Comparison of ENCODE assay signal across 20 cellular contexts in the genomic region with DNA sequence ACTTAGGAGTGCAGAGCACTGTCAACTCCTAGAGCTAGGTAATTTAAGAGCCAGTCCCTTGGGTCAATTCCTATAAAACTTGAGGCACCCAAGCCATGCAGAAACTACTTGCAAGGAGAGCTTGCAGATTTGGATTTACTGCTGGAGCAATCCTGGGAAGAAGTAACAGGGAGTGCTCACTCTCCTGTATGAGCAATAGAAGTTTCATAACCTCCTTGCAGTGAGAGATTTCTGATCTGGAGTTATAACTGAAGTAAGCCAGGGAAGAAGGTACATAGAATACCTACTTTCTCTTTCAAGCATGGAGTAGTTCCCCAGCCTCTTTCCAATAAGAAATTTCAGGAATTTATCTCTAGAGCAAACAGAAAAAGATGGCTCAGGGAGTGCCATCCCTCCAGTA.
DNase-seq lines count a peak whose midpoint lies in the region; FAIRE-seq and TF ChIP-seq lines count a peak whose summit lies in the region.
"Had no signal": no experiment of that assay in that cellular context is flagged by ENCODE, and none has a peak within 500 bp of the region (broad histone marks: within the 10 kb centered on the region; RNA-seq: fewer than 3 reads in every experiment).

No MANE protein-coding gene starts in this region.

- no peaks in the 10 kb centered on the region for H3K79me1 ChIP-seq in neuronal stem cell (ENCODE audit: low read depth, low read length)

- DNase-seq in bronchial epithelial cell (ENCODE audit: low read depth), result peak; percentile 3
- peak; percentile 24 for DNase-seq in inferior parietal cortex (ENCODE audit: extremely low spot score)
- no peak for DNase-seq in neuronal stem cell (ENCODE audit: low spot score)
- no peak for DNase-seq in GM19240 (ENCODE audit: insufficient read length, low spot score)
- DNase-seq in ascending aorta (ENCODE audit: low spot score in 2 of 2), result no peak
- DNase-seq in NCI-H2029 treated with DMSO at 0.1 percent for 48 hours (lab: John Stamatoyannopoulos, UW), result no peak
- no peak for DNase-seq in SIG-M5 treated with dmso at 0.1 percent for 504 hours (lab: John Stamatoyannopoulos, UW; ENCODE audit: unreplicated experiment)
- DNase-seq: ACHN; BE2C; C1 segment of cervical spinal cord; Caco-2; CD4-positive, CD25-positive, alpha-beta regulatory T cell; HCEC 1CT had no signal

- H4K8ac ChIP-seq in neuronal stem cell (ENCODE audit: low read depth, low read length), result no peak overlapping the region

- H3K18ac ChIP-seq in neuronal stem cell (ENCODE audit: low read length), result no peak overlapping the region

- no peak overlapping the region for H3K9ac ChIP-seq in neuronal stem cell (ENCODE audit: low read depth, low read length, poor library complexity)

- no peak overlapping the region for H2BK5ac ChIP-seq in neuronal stem cell (ENCODE audit: low read length)

- no peak overlapping the region for H2BK15ac ChIP-seq in neuronal stem cell (ENCODE audit: low read length)

- no peaks in the 10 kb centered on the region for H3K36me3 ChIP-seq in bronchial epithelial cell (ENCODE audit: control insufficient read depth, insufficient read depth, low read length)
- H3K36me3 ChIP-seq in neuronal stem cell (replicated peaks in 1 of 2; ENCODE audit: control insufficient read depth in 2 of 2, insufficient read depth in 2 of 2, low read length in 2 of 2), result no peaks in the 10 kb centered on the region
- H3K36me3 ChIP-seq in ascending aorta, result no peaks in the 10 kb centered on the region
- H3K36me3 ChIP-seq: BE2C had no signal

- no peak for FAIRE-seq in bronchial epithelial cell (lab: Jason Lieb, UNC)
- FAIRE-seq: A204.1, D721Med, G401.6, GM12891, GM18507, H54 had no signal

- no peak overlapping the region for H3K14ac ChIP-seq in neuronal stem cell (ENCODE audit: low read length)

- H3K27ac ChIP-seq in neuronal stem cell (replicated peaks; ENCODE audit: low read length) (no peak overlapping the region), ascending aorta (no peak overlapping the region)
- H3K27ac ChIP-seq: HL-60 had no signal

- H3K23ac ChIP-seq in neuronal stem cell (ENCODE audit: low read depth, low read length, poor library complexity), result no peak overlapping the region

- no peak overlapping the region for H3K4me2 ChIP-seq in neuronal stem cell (ENCODE audit: insufficient read depth, low read length, poor library complexity, severe bottlenecking)

- H3K4me1 ChIP-seq in neuronal stem cell (ENCODE audit: control insufficient read depth in 2 of 2, insufficient read depth in 1 of 2, low read depth in 1 of 2, low read length in 2 of 2) (no peaks in the 10 kb centered on the region), ascending aorta (no peaks in the 10 kb centered on the region)
- H3K4me1 ChIP-seq: BE2C, Caco-2 had no signal

- no peak overlapping the region for H2BK120ac ChIP-seq in neuronal stem cell (ENCODE audit: low read depth, low read length)

- no peak overlapping the region for H4K91ac ChIP-seq in neuronal stem cell (ENCODE audit: low read depth, low read length, poor library complexity)

- no peak overlapping the region for H3K4ac ChIP-seq in neuronal stem cell (ENCODE audit: low read length)

- H2AK5ac ChIP-seq in neuronal stem cell (ENCODE audit: low read depth, low read length), result no peak overlapping the region

- no peak overlapping the region for H3K4me3 ChIP-seq in bronchial epithelial cell (ENCODE audit: low read depth, low read length)
- H3K4me3 ChIP-seq in neuronal stem cell (ENCODE audit: low read length in 2 of 2), result no peak overlapping the region
- H3K4me3 ChIP-seq in ascending aorta, result no peak overlapping the region

- TF ChIP-seq CTCF in bronchial epithelial cell (IDR thresholded peaks at IDR 0.05; ENCODE audit: insufficient read depth, low read length, severe bottlenecking) (no peak), ascending aorta (IDR thresholded peaks at IDR 0.05) (no peak)

- intact Hi-C loops in ascending aorta (cut with DNase I), result no loop called here

- no peaks in the 10 kb centered on the region for H3K9me3 ChIP-seq in neuronal stem cell (replicated peaks in 1 of 2; ENCODE audit: control insufficient read depth in 2 of 2, insufficient read depth in 1 of 2, low read depth in 1 of 2, low read length in 2 of 2)
- no peaks in the 10 kb centered on the region for H3K9me3 ChIP-seq in ascending aorta
- H3K9me3 ChIP-seq: BE2C, Caco-2 had no signal

- peak overlapping the region; percentile 80 for H2AFZ ChIP-seq in neuronal stem cell (ENCODE audit: low read length)

- no peaks in the 10 kb centered on the region for H3K27me3 ChIP-seq in bronchial epithelial cell (ENCODE audit: control insufficient read depth, insufficient read depth, low read length)
- no peaks in the 10 kb centered on the region for H3K27me3 ChIP-seq in neuronal stem cell (ENCODE audit: control insufficient read depth in 3 of 3, insufficient read depth in 3 of 3, low read depth in 1 of 3, low read length in 3 of 3)
- H3K27me3 ChIP-seq in ascending aorta, result no peaks in the 10 kb centered on the region
- H3K27me3 ChIP-seq: BE2C had no signal

- no peak overlapping the region for H2BK12ac ChIP-seq in neuronal stem cell (ENCODE audit: low read length)

Comparison
In these comparisons a context has a peak if more than half of its experiments do, and no peak if none do; other contexts are left out.
1. DNase-seq: peak in bronchial epithelial cell (single experiment) and inferior parietal cortex (single experiment); none in neuronal stem cell (single experiment), GM19240 (single experiment), ascending aorta (0 of 2), NCI-H2029 treated with DMSO at 0.1 percent for 48 hours (single experiment) and SIG-M5 treated with dmso at 0.1 percent for 504 hours (single experiment).